In genomic region chr12:49130151-49131050, GRCh38 we compare ENCODE assay signal across 8 cellular contexts. TPM values are rescaled to one million over a fixed set of nuclear protein-coding genes. Genes with fewer than 3 reads are reported as not detected.
DNase-seq lines count a peak whose midpoint lies in the region; ATAC-seq and TF ChIP-seq lines count a peak whose summit lies in the region.

No MANE protein-coding gene starts in this region.

- ATAC-seq in HG02588 (IDR thresholded peaks at IDR 0.05; ENCODE audit: unreplicated experiment) (peak; percentile 52), omental fat pad (ENCODE audit: low FRiP score) (peak; percentile 82)

- peaks cover 40% of the 10 kb centered on the region for H3K36me3 ChIP-seq in SK-N-MC (ENCODE audit: insufficient read depth, low read length)

- H3K27ac ChIP-seq in SK-N-MC (peak overlapping the region; percentile 99), temporal lobe (ENCODE audit: low read depth, low read length) (peak overlapping the region; percentile 98)

- H3K4me3 Mint-ChIP-seq in activated naive CD4-positive, alpha-beta T cell treated with anti-CD3 and anti-CD28 coated beads, Interleukin-2, amount 50 U/mL, for 24 hours: peak overlapping the region; percentile 98

- H3K4me3 ChIP-seq in NB4 (ENCODE audit: low read depth, low read length) (peak overlapping the region; percentile 98), SK-N-MC (peak overlapping the region; percentile 94)

- no peaks in the 10 kb centered on the region for H3K27me3 Mint-ChIP-seq in activated naive CD4-positive, alpha-beta T cell treated with anti-CD3 and anti-CD28 coated beads, Interleukin-2, amount 50 U/mL, for 24 hours

- no peaks in the 10 kb centered on the region for H3K9me3 ChIP-seq in SK-N-MC (ENCODE audit: low read depth, low read length)

- peaks cover 33% of the 10 kb centered on the region for H3K36me3 Mint-ChIP-seq in activated naive CD4-positive, alpha-beta T cell treated with anti-CD3 and anti-CD28 coated beads, Interleukin-2, amount 50 U/mL, for 24 hours

- H3K4me1 Mint-ChIP-seq in activated naive CD4-positive, alpha-beta T cell treated with anti-CD3 and anti-CD28 coated beads, Interleukin-2, amount 50 U/mL, for 24 hours: peaks cover 50% of the 10 kb centered on the region

- peak overlapping the region; percentile 100 for H3K9ac ChIP-seq in SK-N-MC (ENCODE audit: insufficient read length)

- H3K27ac Mint-ChIP-seq in activated naive CD4-positive, alpha-beta T cell treated with anti-CD3 and anti-CD28 coated beads, Interleukin-2, amount 50 U/mL, for 24 hours: peak overlapping the region; percentile 98

- H3K9me3 Mint-ChIP-seq in activated naive CD4-positive, alpha-beta T cell treated with anti-CD3 and anti-CD28 coated beads, Interleukin-2, amount 50 U/mL, for 24 hours: no peaks in the 10 kb centered on the region

- peak; percentile 90 for DNase-seq in GM10266 (ENCODE audit: extremely low spot score)
- peak; percentile 96 for DNase-seq in NB4 (ENCODE audit: low read depth)
- peak; percentile 52 for DNase-seq in SK-N-MC (ENCODE audit: low read depth, low spot score)
- DNase-seq in glomerular visceral epithelial cell (ENCODE audit: extremely low spot score): peak; percentile 91
- DNase-seq in omental fat pad (ENCODE audit: low spot score): peak; percentile 82

- TF ChIP-seq POLR2A in NB4 (IDR thresholded peaks at IDR 0.05; ENCODE audit: extremely low read depth, insufficient read length): peak; percentile 19

- TF ChIP-seq CTCF in GM10266 (IDR thresholded peaks at IDR 0.05; ENCODE audit: control insufficient read depth, insufficient read depth, low read depth, missing control alignments) (peak; percentile 96), NB4 (IDR thresholded peaks at IDR 0.05; ENCODE audit: low read depth, low read length) (peak; percentile 94), omental fat pad (IDR thresholded peaks at IDR 0.05) (peak in 1 of 3 donors; percentile 81)

RNA-seq across cellular contexts. Expression of gene TUBA1B, which starts 0.8 kb away (rescaled TPM):
- total RNA-seq in omental fat pad: 1,000 to 10,000 TPM in 1 of 4 donors, 100 to 1,000 TPM in 3; 608 to 1,018 (median 745) TPM
- total RNA-seq in temporal lobe: 782 TPM

RNA-seq across cellular contexts. Expression of gene LMBR1L, which starts 19.8 kb away (rescaled TPM):
- total RNA-seq in omental fat pad (10 to 100 TPM; 23.2 to 68.4 (median 37.8) TPM), temporal lobe (59.5 TPM)

RNA-seq across cellular contexts. Expression of gene DHH, which starts 35.8 kb away (rescaled TPM):
- total RNA-seq in omental fat pad (1 to 10 TPM in 2 of 4 donors, under 1 TPM in 2; 0.72 to 2.0 (median 1.3) TPM), temporal lobe (under 0.01 TPM)

RNA-seq across cellular contexts. Expression of gene TUBA1A, which starts 58.5 kb away (rescaled TPM):
- total RNA-seq in omental fat pad (100 to 1,000 TPM; 145 to 210 (median 159) TPM), temporal lobe (6,946 TPM)

Comparison
In these comparisons a context has a peak if more than half of its experiments do, and no peak if none do; other contexts are left out.
1. Peak in every context shown above with its lines: DNase-seq, ATAC-seq, H3K4me3 ChIP-seq and H3K27ac ChIP-seq.